Comparison of ENCODE assay signal across 1 cellular context in genomic region chr12:122788387-122788786, GRCh38.
TF ChIP-seq lines count a peak whose summit lies in the region.

No MANE protein-coding gene starts in this region.

TF ChIP-seq in IMR-90, 13 proteins besides CTCF, POLR2A, EP300 and RAD21 (continued from another document):
- TF ChIP-seq USF2 (IDR thresholded peaks at IDR 0.05; ENCODE audit: low read depth, low read length) (no peak), NFE2L2 (IDR thresholded peaks at IDR 0.05; ENCODE audit: low read depth, low read length) (no peak), FOS (IDR thresholded peaks at IDR 0.05; ENCODE audit: low read depth, low read length) (no peak), CHD1 (IDR thresholded peaks at IDR 0.05; ENCODE audit: low read depth, low read length) (no peak), MAFK (IDR thresholded peaks at IDR 0.05; ENCODE audit: low read depth, low read length) (no peak), RCOR1 (IDR thresholded peaks at IDR 0.05; ENCODE audit: insufficient replicate concordance, low read length) (no peak), BHLHE40 (IDR thresholded peaks at IDR 0.05; ENCODE audit: low read depth, low read length) (no peak)
